ENCODE assay signal across 1 cellular context in genomic region chr20:3971145-3971544, GRCh38.
TF ChIP-seq lines count a peak whose summit lies in the region.

No MANE protein-coding gene starts in this region.

TF ChIP-seq in GM23338, 12 proteins besides CTCF, POLR2A, EP300 and RAD21 (continued from another document):
- TF ChIP-seq ETS1 (IDR thresholded peaks at IDR 0.05): no peak
